8 cellular contexts compared by ENCODE assay signal in genomic region chr1:117607471-117607870, GRCh38. TPM values are rescaled to one million over a fixed set of nuclear protein-coding genes. Genes with fewer than 3 reads are reported as not detected.
DNase-seq lines count a peak whose midpoint lies in the region; ATAC-seq and TF ChIP-seq lines count a peak whose summit lies in the region.

No MANE protein-coding gene starts in this region.

- H3K36me3 ChIP-seq in mammary epithelial cell (ENCODE audit: insufficient read depth, low read length) = no peaks in the 10 kb centered on the region

- H3K4me3 Mint-ChIP-seq in T-helper 1 cell treated with Interleukin-12 subunit alpha and Interleukin-12 subunit beta and Interleukin-4 antibody, amounts not matched to agents 30 μg/mL and 1 μg/mL, for 36 hours = peak overlapping the region; percentile 95
- peak overlapping the region; percentile 98 for H3K4me3 Mint-ChIP-seq in progenitor cell of endocrine pancreas (ENCODE audit: low read depth)

- peaks cover 30% of the 10 kb centered on the region for H3K36me3 Mint-ChIP-seq in T-helper 1 cell treated with Interleukin-12 subunit alpha and Interleukin-12 subunit beta and Interleukin-4 antibody, amounts not matched to agents 30 μg/mL and 1 μg/mL, for 36 hours (ENCODE audit: low read depth)
- H3K36me3 Mint-ChIP-seq in progenitor cell of endocrine pancreas (ENCODE audit: insufficient read depth) = peaks cover 5% of the 10 kb centered on the region

- peak overlapping the region; percentile 94 for H3K4me2 ChIP-seq in mammary epithelial cell (ENCODE audit: insufficient read depth, low read depth, low read length)

- no peak overlapping the region for H3K9ac ChIP-seq in mammary epithelial cell (ENCODE audit: insufficient read depth, low read length)

- peak overlapping the region; percentile 4 for H2AFZ ChIP-seq in mammary epithelial cell (ENCODE audit: low read depth, low read length)

- H3K79me2 ChIP-seq in mammary epithelial cell (ENCODE audit: insufficient read depth, low read length) = no peaks in the 10 kb centered on the region

- H3K4me3 ChIP-seq in GM08714 (ENCODE audit: low read length) (peak overlapping the region; percentile 74; the same call in 1 of the 2 replicates), mammary epithelial cell (replicated peaks in 1 of 3; ENCODE audit: insufficient read depth in 1 of 3, low read depth in 2 of 3, low read length in 3 of 3) (peak overlapping the region in 2 of 3 experiments; percentile 54 to 71)

- no peaks in the 10 kb centered on the region for H3K9me3 ChIP-seq in mammary epithelial cell (replicated peaks; ENCODE audit: insufficient read depth, low read length)

- H3K27ac Mint-ChIP-seq in T-helper 1 cell treated with Interleukin-12 subunit alpha and Interleukin-12 subunit beta and Interleukin-4 antibody, amounts not matched to agents 30 μg/mL and 1 μg/mL, for 36 hours = peak overlapping the region; percentile 87
- H3K27ac Mint-ChIP-seq in progenitor cell of endocrine pancreas = no peak overlapping the region

- no peaks in the 10 kb centered on the region for H4K20me1 ChIP-seq in mammary epithelial cell (ENCODE audit: insufficient read depth, low read length)

- dilution Hi-C loops in mammary epithelial cell (cut with HindIII; ENCODE audit: low sequenced_read_pairs) = no loop called here

- peaks cover 49% of the 10 kb centered on the region for H3K4me1 Mint-ChIP-seq in T-helper 1 cell treated with Interleukin-12 subunit alpha and Interleukin-12 subunit beta and Interleukin-4 antibody, amounts not matched to agents 30 μg/mL and 1 μg/mL, for 36 hours (ENCODE audit: low read depth)
- H3K4me1 Mint-ChIP-seq in progenitor cell of endocrine pancreas (ENCODE audit: low read depth) = peaks cover 27% of the 10 kb centered on the region

- peaks cover 22% of the 10 kb centered on the region for H3K4me1 ChIP-seq in mammary epithelial cell (ENCODE audit: insufficient read depth, low read length)

- 13% methylated on average over 5 of the region's 6 CpGs for WGBS in mammary epithelial cell (ENCODE audit: low coverage, missing lambda C conversion rate)

- intact Hi-C loops in mammary epithelial cell (cut with micrococcal nuclease) = loop anchor here (5.0 kb wide), 2 partner anchors 65 to 150 kb away; no protein-coding TSS in a partner anchor

- DNase-seq in mammary epithelial cell (peak; percentile 9), progenitor cell of endocrine pancreas (ENCODE audit: low spot score, unreplicated experiment) (no peak), NCI-H446 (lab: John Stamatoyannopoulos, UW) (no peak), dermis blood vessel endothelial cell (no peak), GM13976 (ENCODE audit: low spot score) (no peak)

- no peak overlapping the region for H3K27ac ChIP-seq in mammary epithelial cell (ENCODE audit: insufficient read depth, low read depth, low read length)

- no peaks in the 10 kb centered on the region for H3K27me3 ChIP-seq in mammary epithelial cell (ENCODE audit: insufficient read depth, low read length)

- in situ Hi-C loops in mammary epithelial cell (cut with MboI; ENCODE audit: low sequenced_read_pairs in 2 of 2) = no loop called here
- in situ Hi-C loops in GM13976 (cut with MboI; ENCODE audit: low sequenced_read_pairs, unreplicated experiment) = no loop called here

- H3K27me3 Mint-ChIP-seq in T-helper 1 cell treated with Interleukin-12 subunit alpha and Interleukin-12 subunit beta and Interleukin-4 antibody, amounts not matched to agents 30 μg/mL and 1 μg/mL, for 36 hours (ENCODE audit: low read depth) = peaks cover 36% of the 10 kb centered on the region
- no peaks in the 10 kb centered on the region for H3K27me3 Mint-ChIP-seq in progenitor cell of endocrine pancreas

- CTCF ChIA-PET in mammary epithelial cell (lab: Charles Lee; ENCODE audit: low non-redundant PET) = no interaction called here

- BruUV-seq in mammary epithelial cell (replicated peaks; lab: Mats Ljungman, UMichigan) = no TSS peak

- TF ChIP-seq CTCF in mammary epithelial cell (conservative IDR thresholded peaks at IDR 0.05 in 1 of 2, IDR thresholded peaks at IDR 0.05 in 1 of 2; ENCODE audit: extremely low read depth in 1 of 2, insufficient read depth in 1 of 2, low read depth in 1 of 2, low read length in 2 of 2) (no peak), progenitor cell of endocrine pancreas (IDR thresholded peaks at IDR 0.05; ENCODE audit: unreplicated experiment) (no peak), GM13976 (IDR thresholded peaks at IDR 0.05; ENCODE audit: borderline replicate concordance, control extremely low read depth, extremely low read depth, insufficient read depth, missing control alignments) (no peak)

- H3K9me3 Mint-ChIP-seq in T-helper 1 cell treated with Interleukin-12 subunit alpha and Interleukin-12 subunit beta and Interleukin-4 antibody, amounts not matched to agents 30 μg/mL and 1 μg/mL, for 36 hours = no peaks in the 10 kb centered on the region
- H3K9me3 Mint-ChIP-seq in progenitor cell of endocrine pancreas (ENCODE audit: low read depth) = no peaks in the 10 kb centered on the region

- ATAC-seq in GM21423 (IDR thresholded peaks at IDR 0.05; ENCODE audit: unreplicated experiment) = no peak

RNA-seq across cellular contexts. Expression of gene TENT5C, which starts 1.6 kb away (rescaled TPM):
- total RNA-seq in mammary epithelial cell = under 1 TPM; 0.17 to 0.35 TPM
- 0.11 TPM for polyA plus RNA-seq in mammary epithelial cell
- polyA minus RNA-seq in mammary epithelial cell = not detected
- 11.4 and 13.6 TPM in 2 replicates for total RNA-seq in progenitor cell of endocrine pancreas
- 0.51 and 0.98 TPM in 2 replicates for total RNA-seq in dermis blood vessel endothelial cell
